18 cellular contexts compared by ENCODE assay signal in genomic region chr22:19038164-19038546, GRCh38.
DNase-seq lines count a peak whose midpoint lies in the region; ATAC-seq and TF ChIP-seq lines count a peak whose summit lies in the region.
"Had no signal": no experiment of that assay in that cellular context is flagged by ENCODE, and none has a peak within 500 bp of the region (broad histone marks: within the 10 kb centered on the region; RNA-seq: fewer than 3 reads in every experiment).

No MANE protein-coding gene starts in this region.

- no peak overlapping the region for H3K27ac ChIP-seq in HEK293 (ENCODE audit: extremely low read depth, low read depth, low read length)
- no peak overlapping the region for H3K27ac ChIP-seq in osteoblast (ENCODE audit: low read depth, low read length)
- H3K27ac ChIP-seq: SK-N-MC had no signal

- POLR2A ChIA-PET in HEK293 (lab: Yijun Ruan, JAX) = interaction anchor here (0.5 kb wide), 1 partner anchor 72 kb away, joined by 4 read pairs; no protein-coding TSS in a partner anchor

- H3K4me1 ChIP-seq in HEK293 (ENCODE audit: control insufficient read depth, insufficient read depth, low read length) (no peaks in the 10 kb centered on the region), osteoblast (ENCODE audit: insufficient read depth, low read length) (no peaks in the 10 kb centered on the region)
- H3K4me1 ChIP-seq: HAP-1 had no signal

- H3K4me2 ChIP-seq in osteoblast (ENCODE audit: insufficient read depth, low read length) = no peak overlapping the region

- H3K36me3 ChIP-seq in HEK293 (ENCODE audit: control insufficient read depth in 2 of 2, insufficient read depth in 1 of 2, low read length in 2 of 2) = peaks cover 0 to 55% of the 10 kb centered on the region in 2 experiments; a peak in 1 of 3 replicates
- peaks cover 15% of the 10 kb centered on the region for H3K36me3 ChIP-seq in osteoblast (ENCODE audit: insufficient read depth, low read length)

- no peak overlapping the region for H3K4me3 ChIP-seq in HEK293 (ENCODE audit: low read depth, low read length)
- H3K4me3 ChIP-seq in osteoblast (ENCODE audit: insufficient read depth, low read length) = no peak overlapping the region
- H3K4me3 ChIP-seq: HAP-1, SK-N-MC had no signal

- peak; percentile 24 for DNase-seq in GM13976 (ENCODE audit: low spot score)
- DNase-seq in left lobe of liver (ENCODE audit: low spot score) = peak; percentile 35
- peak; percentile 83 for DNase-seq in osteoblast (ENCODE audit: insufficient read length, low spot score, missing footprints)
- no peak for DNase-seq in NCI-H1930 (lab: John Stamatoyannopoulos, UW)
- no peak for DNase-seq in cerebellar nuclear complex (lab: John Stamatoyannopoulos, UW)
- DNase-seq: ACHN; CD4-positive, CD25-positive, alpha-beta regulatory T cell; DMS53; NCI-H2029 treated with DMSO at 0.1 percent for 48 hours; NCI-H2171 treated with DMSO at 0.1 percent for 48 hours; NCI-H510A; NCI-H82; Right ventricle myocardium superior had no signal

- H4K20me1 ChIP-seq in osteoblast (ENCODE audit: insufficient read depth, low read length) = peaks cover 10% of the 10 kb centered on the region

- no peaks in the 10 kb centered on the region for H3K9me3 ChIP-seq in HEK293 (ENCODE audit: control insufficient read depth, insufficient read depth, low read depth, low read length)
- H3K9me3 ChIP-seq in osteoblast (ENCODE audit: low read depth, low read length) = no peaks in the 10 kb centered on the region
- H3K9me3 ChIP-seq: HAP-1 had no signal

- H3K79me2 ChIP-seq in osteoblast (ENCODE audit: insufficient read depth, low read length) = no peaks in the 10 kb centered on the region

- CTCF ChIA-PET in HEK293 (lab: Yijun Ruan, JAX) = interaction anchor here (0.6 to 0.9 kb wide), 4 partner anchors 12 to 180 kb away, joined by 3 to 6 read pairs (median 3); no protein-coding TSS in a partner anchor

- ATAC-seq in left lobe of liver (no peak), GM21529 (IDR thresholded peaks at IDR 0.05; ENCODE audit: unreplicated experiment) (no peak)
- ATAC-seq: Panc1 had no signal

- no peak overlapping the region for H2AFZ ChIP-seq in osteoblast (ENCODE audit: low read length)

- TF ChIP-seq CTCF in GM13976 (IDR thresholded peaks at IDR 0.05; ENCODE audit: borderline replicate concordance, control extremely low read depth, extremely low read depth, insufficient read depth, missing control alignments) (no peak), HEK293 (tag by site-specific recombination; IDR thresholded peaks at IDR 0.05) (no peak), osteoblast (IDR thresholded peaks at IDR 0.05; ENCODE audit: extremely low read depth, low read depth, low read length) (no peak)

- no peaks in the 10 kb centered on the region for H3K27me3 ChIP-seq in osteoblast (ENCODE audit: insufficient read depth, low read length)

- in situ Hi-C loops in GM13976 (cut with MboI; ENCODE audit: low sequenced_read_pairs, unreplicated experiment) = no loop called here

TF ChIP-seq in HEK293, 187 proteins besides CTCF, POLR2A, EP300 and RAD21:
- TF ChIP-seq ZBTB7A (tag by site-specific recombination; IDR thresholded peaks at IDR 0.05; ENCODE audit: low read depth) (no peak), GLIS1 (tag by site-specific recombination; IDR thresholded peaks at IDR 0.05) (peak; percentile 19; the same call in 1 of the 2 replicates), MZF1 (tag by site-specific recombination; IDR thresholded peaks at IDR 0.05; ENCODE audit: borderline replicate concordance) (no peak), MEIS1 (CRISPR knock-in tag; IDR thresholded peaks at IDR 0.05; ENCODE audit: borderline replicate concordance) (no peak), ZNF169 (tag by site-specific recombination; IDR thresholded peaks at IDR 0.05) (no peak), ZNF610 (tag by site-specific recombination; IDR thresholded peaks at IDR 0.05; ENCODE audit: borderline replicate concordance) (no peak)
TF ChIP-seq in HEK293: peak in this region for 1.

Comparison
In these comparisons a context has a peak if more than half of its experiments do, and no peak if none do; other contexts are left out.
1. DNase-seq: peak in GM13976 (single experiment), left lobe of liver (single experiment) and osteoblast (single experiment); none in NCI-H1930 (0 of 2) and cerebellar nuclear complex (0 of 2).